8 cellular contexts compared by ENCODE assay signal in the genomic region with DNA sequence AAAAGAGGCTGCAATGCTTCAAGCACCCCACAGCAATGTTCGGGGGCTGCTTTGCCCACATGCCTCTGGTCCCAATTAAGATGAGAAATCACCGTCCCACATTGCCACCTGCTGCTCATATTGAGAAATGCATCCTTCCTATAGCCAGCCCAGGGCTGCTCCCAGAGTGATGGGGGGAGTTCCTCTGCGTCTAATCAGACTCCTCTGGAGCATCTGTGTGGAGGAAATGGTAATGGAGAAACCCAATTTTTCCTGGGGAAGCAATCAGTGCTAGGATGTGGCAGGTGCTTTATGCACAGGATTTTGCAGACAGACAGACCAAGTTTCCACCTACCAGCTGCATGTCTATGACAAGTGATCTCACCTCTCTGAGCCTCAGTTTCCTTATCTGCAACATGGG. TPM values are rescaled to one million over a fixed set of nuclear protein-coding genes. Genes with fewer than 3 reads are reported as not detected.
DNase-seq lines count a peak whose midpoint lies in the region; ATAC-seq and TF ChIP-seq lines count a peak whose summit lies in the region.

No MANE protein-coding gene starts in this region.

- no peak overlapping the region for H3K27ac ChIP-seq in 22Rv1
- H3K27ac ChIP-seq in ascending aorta: peak overlapping the region in 1 of 2 donors; percentile 0

- H3K27me3 ChIP-seq in ascending aorta: no peaks in the 10 kb centered on the region

- H3K9me3 ChIP-seq in ascending aorta: no peaks in the 10 kb centered on the region

- peak; percentile 84 for TF ChIP-seq CTCF in 22Rv1 (IDR thresholded peaks at IDR 0.05)
- TF ChIP-seq CTCF in GM12874 (IDR thresholded peaks at IDR 0.05; ENCODE audit: insufficient read depth, low read depth, low read length): peak; percentile 62
- TF ChIP-seq CTCF in ascending aorta (IDR thresholded peaks at IDR 0.05): peak; percentile 81 to 90 (median 81)

- DNase-seq in NCI-H1417 (lab: John Stamatoyannopoulos, UW) (peak; percentile 54 to 86 (median 66)), T-helper 1 cell (peak in 4 of 5 donors; percentile 19 to 64 (median 36)), ascending aorta (ENCODE audit: low spot score in 2 of 2) (no peak), hypothalamus (lab: John Stamatoyannopoulos, UW) (peak in 29 of 51 donors; percentile 5 to 62 (median 20))
- peak; percentile 29 to 60 for DNase-seq in stimulated activated CD4-positive, alpha-beta T cell treated with anti-CD3 and anti-CD28 coated beads, Interleukin-12 subunit alpha, Interleukin-12 subunit beta, amount 100 ng/mL, for 24 hours (ENCODE audit: low read depth in 2 of 2)

- intact Hi-C loops in ascending aorta (cut with DNase I): loop anchor here (1.0 to 2.0 kb wide), 2 partner anchors 26 to 200 kb away; no protein-coding TSS in a partner anchor

- H3K36me3 ChIP-seq in ascending aorta: peaks cover 57 to 97% of the 10 kb centered on the region in 2 donors

- no peaks in the 10 kb centered on the region for H3K4me1 ChIP-seq in ascending aorta

- ATAC-seq in HG03097 (IDR thresholded peaks at IDR 0.05; ENCODE audit: low FRiP score, unreplicated experiment): no peak

- H3K4me3 ChIP-seq in ascending aorta: no peak overlapping the region

RNA-seq across cellular contexts. Expression of gene PTGIS, which starts 33.6 kb away (rescaled TPM):
- total RNA-seq in ascending aorta: 288 TPM

RNA-seq across cellular contexts. Expression of gene KCNB1, which starts 51.8 kb away (rescaled TPM):
- not detected for total RNA-seq in ascending aorta

Comparison
In these comparisons a context has a peak if more than half of its experiments do, and no peak if none do; other contexts are left out.
1. DNase-seq: peak in NCI-H1417 (3 of 3), T-helper 1 cell (4 of 5), hypothalamus (29 of 51) and stimulated activated CD4-positive, alpha-beta T cell treated with anti-CD3 and anti-CD28 coated beads, Interleukin-12 subunit alpha, Interleukin-12 subunit beta, amount 100 ng/mL, for 24 hours (2 of 2); none in ascending aorta (0 of 2).
2. Peak in every context shown above with its lines, with median percentiles within 50 percentile points of each other: CTCF ChIP-seq.